In the genomic region with DNA sequence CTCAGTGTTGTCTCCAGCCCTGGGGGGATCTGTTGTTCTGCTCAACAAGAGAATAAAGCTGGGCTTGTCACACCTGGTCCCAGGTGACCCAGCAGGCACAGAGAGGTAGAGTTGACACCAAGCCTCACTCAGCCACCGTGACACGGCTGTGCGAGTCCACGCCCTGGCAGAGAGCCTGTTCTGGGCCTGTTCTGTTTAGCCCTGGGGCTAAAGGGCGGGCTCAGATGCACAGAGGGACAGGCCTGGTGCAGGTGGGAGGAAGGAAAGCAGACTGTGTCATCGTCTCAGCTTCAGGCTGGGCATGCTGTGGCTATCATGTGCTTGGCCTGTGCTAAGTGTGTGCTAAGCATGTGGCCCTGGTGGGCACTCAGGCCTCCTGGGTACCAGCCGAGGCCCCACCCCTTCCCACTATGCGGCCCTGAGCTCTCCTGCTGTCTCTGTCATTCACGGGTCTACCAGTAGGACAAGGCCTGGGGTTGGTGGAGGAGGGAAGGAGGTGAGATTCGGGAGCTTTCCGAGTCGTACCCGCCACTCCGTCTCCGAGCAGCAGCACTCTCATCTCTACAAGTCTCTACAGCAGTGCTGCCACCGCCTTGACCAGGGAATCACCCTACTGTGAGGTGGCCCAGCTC, we compare ENCODE assay signal across 18 cellular contexts. TPM values are rescaled to one million over a fixed set of nuclear protein-coding genes. Genes with fewer than 3 reads are reported as not detected.
DNase-seq lines count a peak whose midpoint lies in the region; TF ChIP-seq lines count a peak whose summit lies in the region.
"Had no signal": no experiment of that assay in that cellular context is flagged by ENCODE, and none has a peak within 500 bp of the region (broad histone marks: within the 10 kb centered on the region; RNA-seq: fewer than 3 reads in every experiment).

No MANE protein-coding gene starts in this region.

- peak overlapping the region in 2 of 11 experiments; percentile 20 to 53; a peak in 2 of 22 replicates for H3K27ac ChIP-seq in BLaER1 treated with 17β-estradiol and CSF1 and Interleukin-3, amounts not matched to agents 10 nM and 100 nM
- H3K27ac ChIP-seq in esophagus (ENCODE audit: low read depth in 2 of 2, low read length in 1 of 2) (peak overlapping the region; percentile 14 to 16), sigmoid colon (peak overlapping the region in 3 of 4 donors; percentile 81 to 96 (median 93))
- H3K27ac ChIP-seq: SK-N-MC had no signal

- H3K9me3 ChIP-seq in BLaER1 treated with 17β-estradiol and CSF1 and Interleukin-3, amounts not matched to agents 10 nM and 100 nM (replicated peaks in 1 of 11): no peaks in the 10 kb centered on the region
- no peaks in the 10 kb centered on the region for H3K9me3 ChIP-seq in esophagus (ENCODE audit: control insufficient read depth in 2 of 2, insufficient read depth in 1 of 2, low read depth in 1 of 2, low read length in 1 of 2)
- no peaks in the 10 kb centered on the region for H3K9me3 ChIP-seq in sigmoid colon
- H3K9me3 ChIP-seq in HAP-1: no peaks in the 10 kb centered on the region
- H3K9me3 ChIP-seq: thyroid gland had no signal

- TF ChIP-seq POLR2A in sigmoid colon (IDR thresholded peaks at IDR 0.05): no peak

- no peak for TF ChIP-seq EP300 in sigmoid colon (IDR thresholded peaks at IDR 0.05)

- peaks cover 35 to 95% (median 92%) of the 10 kb centered on the region in 10 experiments for H3K4me1 ChIP-seq in BLaER1 treated with 17β-estradiol and CSF1 and Interleukin-3, amounts not matched to agents 10 nM and 100 nM
- peaks cover 2 to 34% of the 10 kb centered on the region in 2 donors for H3K4me1 ChIP-seq in esophagus (ENCODE audit: control insufficient read depth in 2 of 2, insufficient read depth in 2 of 2, low read length in 1 of 2)
- H3K4me1 ChIP-seq in sigmoid colon: peaks cover 0 to 64% (median 58%) of the 10 kb centered on the region in 4 donors
- H3K4me1 ChIP-seq in HAP-1: no peaks in the 10 kb centered on the region

- no peak for TF ChIP-seq CTCF in sigmoid colon (IDR thresholded peaks at IDR 0.05)

- peak overlapping the region; percentile 84 to 97 (median 93); a peak in 20 of 22 replicates for H3K4me2 ChIP-seq in BLaER1 treated with 17β-estradiol and CSF1 and Interleukin-3, amounts not matched to agents 10 nM and 100 nM

- in situ Hi-C loops in HAP-1 (cut with MboI; ENCODE audit: low sequenced_read_pairs): no loop called here

- H3K4me3 ChIP-seq in BLaER1 treated with 17β-estradiol and CSF1 and Interleukin-3, amounts not matched to agents 10 nM and 100 nM: no peak overlapping the region
- no peak overlapping the region for H3K4me3 ChIP-seq in esophagus (ENCODE audit: low read depth in 1 of 2, low read length in 2 of 2)
- no peak overlapping the region for H3K4me3 ChIP-seq in sigmoid colon
- H3K4me3 ChIP-seq in HAP-1: no peak overlapping the region
- H3K4me3 ChIP-seq: dorsolateral prefrontal cortex, SK-N-MC, thyroid gland had no signal

- intact Hi-C loops in sigmoid colon (cut with DNase I): no loop called here

- peaks cover 41 to 100% (median 78%) of the 10 kb centered on the region in 11 experiments; a peak in 20 of 22 replicates for H4K20me1 ChIP-seq in BLaER1 treated with 17β-estradiol and CSF1 and Interleukin-3, amounts not matched to agents 10 nM and 100 nM

- H3K27me3 ChIP-seq in BLaER1 treated with 17β-estradiol and CSF1 and Interleukin-3, amounts not matched to agents 10 nM and 100 nM: peaks cover 0 to 57% (median 7%) of the 10 kb centered on the region in 11 experiments; a peak in 12 of 22 replicates
- H3K27me3 ChIP-seq in esophagus (ENCODE audit: control insufficient read depth in 1 of 2, insufficient read depth in 2 of 2, low read length in 2 of 2) (no peaks in the 10 kb centered on the region), sigmoid colon (no peaks in the 10 kb centered on the region), HAP-1 (ENCODE audit: low read depth) (no peaks in the 10 kb centered on the region)
- H3K27me3 ChIP-seq: dorsolateral prefrontal cortex, thyroid gland had no signal

- 68% methylated on average over 14 to 16 of the region's 16 CpGs for WGBS in esophagus, 2 donors
- 85 to 88% methylated on average over 16 of the region's 16 CpGs for WGBS in sigmoid colon, 2 donors

- H3K36me3 ChIP-seq in BLaER1 treated with 17β-estradiol and CSF1 and Interleukin-3, amounts not matched to agents 10 nM and 100 nM: peaks cover 0 to 46% (median 8%) of the 10 kb centered on the region in 11 experiments; a peak in 8 of 22 replicates
- H3K36me3 ChIP-seq in esophagus (ENCODE audit: control insufficient read depth in 2 of 2, insufficient read depth in 2 of 2, low read length in 1 of 2): peaks cover 0 to 3% of the 10 kb centered on the region in 2 donors
- peaks cover 0 to 35% (median 14%) of the 10 kb centered on the region in 4 donors for H3K36me3 ChIP-seq in sigmoid colon
- H3K36me3 ChIP-seq in HAP-1 (replicated peaks): no peaks in the 10 kb centered on the region

- no peak overlapping the region; a peak in 1 of 22 replicates for H3K9ac ChIP-seq in BLaER1 treated with 17β-estradiol and CSF1 and Interleukin-3, amounts not matched to agents 10 nM and 100 nM

- DNase-seq in M059J (ENCODE audit: low read depth): peak; percentile 9
- no peak for DNase-seq in sigmoid colon
- no peak for DNase-seq in HAP-1 (ENCODE audit: low spot score in 2 of 2)
- no peak for DNase-seq in H4 (ENCODE audit: low spot score)
- DNase-seq in OCI-M1 (lab: John Stamatoyannopoulos, UW): no peak
- no peak for DNase-seq in DMS 273 treated with DMSO at 0.1 percent for 48 hours (lab: John Stamatoyannopoulos, UW)
- DNase-seq: CD8-positive, alpha-beta T cell; dorsolateral prefrontal cortex; glutamatergic neuron; HCEC 1CT; MV-4-11; natural killer cell; NCI-H2081 treated with DMSO at 0.1 percent for 48 hours; T-helper 9 cell; thyroid gland had no signal

RNA-seq across cellular contexts. Expression of gene WFS1, which starts 10.8 kb away (rescaled TPM):
- 40.8 and 56.7 TPM in 2 replicates for total RNA-seq in M059J (2014; rRNA removed; shearing (Covaris generic))
- polyA plus RNA-seq in esophagus (1 to 10 TPM; 4.6 to 8.2 TPM), sigmoid colon (10 to 100 TPM in 1 of 3 donors, 1 to 10 TPM in 2; 1.4 to 10.1 (median 3.6) TPM)
- 10 to 100 TPM; 34.6 to 69.0 (median 47.2) TPM for total RNA-seq in sigmoid colon
- total RNA-seq in H4 (2014; rRNA removed; shearing (Covaris generic)): 32.6 and 32.8 TPM in 2 replicates
